Comparison of ENCODE assay signal across 8 cellular contexts in genomic region chr5:36734422-36734821, GRCh38.
DNase-seq lines count a peak whose midpoint lies in the region; ATAC-seq and TF ChIP-seq lines count a peak whose summit lies in the region.

No MANE protein-coding gene starts in this region.

- no peaks in the 10 kb centered on the region for H3F3A ChIP-seq in GM23248 (ENCODE audit: insufficient read depth)

- POLR2A ChIA-PET in activated CD8-positive, alpha-beta T cell treated with anti-CD3 and anti-CD28 coated beads, Interleukin-2, amount 10 ng/mL, durations not matched to agents 7 days and 5 days (lab: Charles Lee): no interaction called here

- no peak overlapping the region for H3K4me3 Mint-ChIP-seq in activated CD8-positive, alpha-beta T cell treated with anti-CD3 and anti-CD28 coated beads, Interleukin-2, amount 10 ng/mL, durations not matched to agents 7 days and 5 days

- H3K27ac Mint-ChIP-seq in activated CD8-positive, alpha-beta T cell treated with anti-CD3 and anti-CD28 coated beads, Interleukin-2, amount 10 ng/mL, durations not matched to agents 7 days and 5 days: no peak overlapping the region

- no peak overlapping the region for H3K4me2 ChIP-seq in GM23248 (ENCODE audit: unreplicated experiment)
- no peak overlapping the region for H3K4me2 ChIP-seq in hepatocyte

- H3K4me1 ChIP-seq in GM23248 (ENCODE audit: insufficient read depth): no peaks in the 10 kb centered on the region
- H3K4me1 ChIP-seq in SJCRH30: peaks cover 6% of the 10 kb centered on the region
- H3K4me1 ChIP-seq in hepatocyte (ENCODE audit: insufficient read depth): no peaks in the 10 kb centered on the region
- no peaks in the 10 kb centered on the region for H3K4me1 ChIP-seq in ascending aorta
- peaks cover 0 to 4% (median 1%) of the 10 kb centered on the region in 6 donors for H3K4me1 ChIP-seq in spleen

- H3K9ac ChIP-seq in GM23248: no peak overlapping the region

- ATAC-seq in activated CD8-positive, alpha-beta T cell treated with anti-CD3 and anti-CD28 coated beads, Interleukin-2, amount 10 ng/mL, durations not matched to agents 7 days and 5 days: no peak

- no peaks in the 10 kb centered on the region for H3K36me3 ChIP-seq in GM23248 (ENCODE audit: low read depth)
- H3K36me3 ChIP-seq in SJCRH30: no peaks in the 10 kb centered on the region
- no peaks in the 10 kb centered on the region for H3K36me3 ChIP-seq in hepatocyte (replicated peaks; ENCODE audit: insufficient read depth, low read depth)
- H3K36me3 ChIP-seq in ascending aorta: no peaks in the 10 kb centered on the region
- H3K36me3 ChIP-seq in spleen: no peaks in the 10 kb centered on the region

- H3K9me3 ChIP-seq in GM23248 (ENCODE audit: low read depth) (no peaks in the 10 kb centered on the region), SJCRH30 (replicated peaks) (no peaks in the 10 kb centered on the region), hepatocyte (ENCODE audit: low read depth) (no peaks in the 10 kb centered on the region), ascending aorta (no peaks in the 10 kb centered on the region), spleen (no peaks in the 10 kb centered on the region)

- H3K4me1 Mint-ChIP-seq in activated CD8-positive, alpha-beta T cell treated with anti-CD3 and anti-CD28 coated beads, Interleukin-2, amount 10 ng/mL, durations not matched to agents 7 days and 5 days (ENCODE audit: low read depth): peaks cover under 1% of the 10 kb centered on the region

- peaks cover 6% of the 10 kb centered on the region for H3K27me3 Mint-ChIP-seq in activated CD8-positive, alpha-beta T cell treated with anti-CD3 and anti-CD28 coated beads, Interleukin-2, amount 10 ng/mL, durations not matched to agents 7 days and 5 days (ENCODE audit: low read depth)

- DNase-seq in AML-193 (lab: John Stamatoyannopoulos, UW): peak; percentile 23 to 33
- peak; percentile 60 for DNase-seq in GM23248
- DNase-seq in SJCRH30: peak; percentile 22 to 58
- peak; percentile 53 for DNase-seq in hepatocyte (ENCODE audit: low spot score)
- no peak for DNase-seq in ascending aorta (ENCODE audit: low spot score in 2 of 2)
- DNase-seq in spleen: no peak
- DNase-seq in activated CD8-positive, alpha-beta T cell treated with anti-CD3 and anti-CD28 coated beads, Interleukin-2, amount 10 ng/mL, durations not matched to agents 7 days and 5 days: no peak
- DNase-seq in occipital lobe (lab: John Stamatoyannopoulos, UW): no peak

- H3K27ac ChIP-seq in GM23248 (no peak overlapping the region), SJCRH30 (no peak overlapping the region), hepatocyte (no peak overlapping the region), ascending aorta (no peak overlapping the region), spleen (no peak overlapping the region)

- H3K4me3 ChIP-seq in GM23248 (no peak overlapping the region), SJCRH30 (no peak overlapping the region), hepatocyte (no peak overlapping the region), ascending aorta (no peak overlapping the region), spleen (no peak overlapping the region)

- H3K9me2 ChIP-seq in GM23248 (ENCODE audit: insufficient read depth): no peaks in the 10 kb centered on the region
- H3K9me2 ChIP-seq in hepatocyte (replicated peaks; ENCODE audit: insufficient read depth): no peaks in the 10 kb centered on the region

- 1 to 6% methylated on average over 4 of the region's 4 CpGs for WGBS in GM23248 (ENCODE audit: low coverage in 1 of 2, low lambda C conversion rate in 2 of 2, missing lambda C conversion rate in 2 of 2), 2 experiments
- WGBS in hepatocyte (ENCODE audit: low lambda C conversion rate, missing lambda C conversion rate): 63% methylated on average over 4 of the region's 4 CpGs
- 51 to 72% (median 60%) methylated on average over 4 of the region's 4 CpGs for WGBS in spleen, 5 donors

- in situ Hi-C loops in GM23248 (cut with MboI): loop anchor here (10.0 kb wide), 1 partner anchor 270 kb away; no protein-coding TSS in a partner anchor

- CTCF ChIA-PET in activated CD8-positive, alpha-beta T cell treated with anti-CD3 and anti-CD28 coated beads, Interleukin-2, amount 10 ng/mL, durations not matched to agents 7 days and 5 days (lab: Charles Lee): no interaction called here

- no peak overlapping the region for H2AFZ ChIP-seq in GM23248
- no peak overlapping the region for H2AFZ ChIP-seq in hepatocyte

- no peaks in the 10 kb centered on the region for H3K36me3 Mint-ChIP-seq in activated CD8-positive, alpha-beta T cell treated with anti-CD3 and anti-CD28 coated beads, Interleukin-2, amount 10 ng/mL, durations not matched to agents 7 days and 5 days (ENCODE audit: low read depth)

- H3K27me3 ChIP-seq in GM23248 (replicated peaks; ENCODE audit: insufficient read depth): peaks cover 6% of the 10 kb centered on the region; the same call in 1 of the 2 replicates
- H3K27me3 ChIP-seq in SJCRH30: no peaks in the 10 kb centered on the region
- H3K27me3 ChIP-seq in hepatocyte: no peaks in the 10 kb centered on the region
- H3K27me3 ChIP-seq in ascending aorta: no peaks in the 10 kb centered on the region
- H3K27me3 ChIP-seq in spleen (replicated peaks in 1 of 7): peaks cover 0 to 5% (median 0%) of the 10 kb centered on the region in 7 donors

- TF ChIP-seq CTCF in hepatocyte (IDR thresholded peaks at IDR 0.05; ENCODE audit: poor library complexity) (peak; percentile 39), ascending aorta (IDR thresholded peaks at IDR 0.05) (no peak), spleen (IDR thresholded peaks at IDR 0.05 in 8 of 11, conservative IDR thresholded peaks at IDR 0.05 in 3 of 11) (no peak)

- H4K20me1 ChIP-seq in GM23248 (ENCODE audit: insufficient read depth) (no peaks in the 10 kb centered on the region), hepatocyte (ENCODE audit: insufficient read depth, poor library complexity, severe bottlenecking) (no peaks in the 10 kb centered on the region)

- TF ChIP-seq POLR2A in spleen (IDR thresholded peaks at IDR 0.05): no peak

- no peaks in the 10 kb centered on the region for H3K9me3 Mint-ChIP-seq in activated CD8-positive, alpha-beta T cell treated with anti-CD3 and anti-CD28 coated beads, Interleukin-2, amount 10 ng/mL, durations not matched to agents 7 days and 5 days (ENCODE audit: insufficient read depth)

- H3K79me2 ChIP-seq in GM23248 (ENCODE audit: insufficient read depth) (no peaks in the 10 kb centered on the region), hepatocyte (no peaks in the 10 kb centered on the region)

- intact Hi-C loops in ascending aorta (cut with DNase I) (no loop called here), spleen (cut with DNase I; ENCODE audit: low total_unique reads) (no loop called here)

Comparison
In these comparisons a context has a peak if more than half of its experiments do, and no peak if none do; other contexts are left out.
1. DNase-seq: peak in AML-193 (2 of 2), GM23248 (single experiment), SJCRH30 (2 of 2) and hepatocyte (single experiment); none in ascending aorta (0 of 2), spleen (single experiment), activated CD8-positive, alpha-beta T cell treated with anti-CD3 and anti-CD28 coated beads, Interleukin-2, amount 10 ng/mL, durations not matched to agents 7 days and 5 days (single experiment) and occipital lobe (single experiment).